Comparison of ENCODE assay signal across 1 cellular context in the genomic region with DNA sequence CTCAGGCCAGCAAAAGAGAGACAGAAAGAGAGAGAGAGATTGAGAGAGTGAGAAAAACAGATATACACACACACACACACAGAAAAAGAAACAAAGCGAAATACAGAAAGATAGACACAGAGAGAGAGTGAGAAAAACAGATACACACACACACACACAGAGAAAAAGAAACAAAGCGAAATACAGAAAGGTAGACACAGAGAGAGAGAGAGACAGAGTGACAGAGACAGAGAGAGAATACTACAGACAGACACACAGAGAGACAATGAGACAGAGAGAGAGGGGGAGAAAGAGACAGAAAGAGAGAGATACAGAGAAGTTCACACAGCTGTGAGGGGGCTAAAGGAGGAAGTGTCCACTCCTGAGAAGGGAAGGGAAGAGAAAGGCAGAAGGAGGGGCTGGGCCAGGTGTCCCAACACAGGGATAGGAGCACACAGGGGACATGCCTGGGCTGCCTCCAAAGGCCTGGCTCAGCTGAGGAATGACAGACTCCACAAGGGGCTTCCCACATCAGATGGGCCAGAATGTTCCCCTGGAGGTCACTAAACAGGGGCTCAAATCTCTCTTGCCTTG.
TF ChIP-seq lines count a peak whose summit lies in the region.

No MANE protein-coding gene starts in this region.

TF ChIP-seq in endothelial cell of umbilical vein, 7 proteins besides CTCF, POLR2A, EP300 and RAD21:
- TF ChIP-seq MAX (IDR thresholded peaks at IDR 0.05; ENCODE audit: insufficient read depth, insufficient read length), result no peak
- no peak for TF ChIP-seq GATA2 (IDR thresholded peaks at IDR 0.05; ENCODE audit: insufficient read depth, insufficient read length, low read depth, low read length)
- TF ChIP-seq JUN (IDR thresholded peaks at IDR 0.05; ENCODE audit: borderline replicate concordance, insufficient read depth, insufficient read length, low read depth), result no peak
- no peak for TF ChIP-seq FOS (IDR thresholded peaks at IDR 0.05; ENCODE audit: borderline replicate concordance, insufficient read depth, low read length)
- TF ChIP-seq EZH2 (IDR thresholded peaks at IDR 0.05; ENCODE audit: borderline replicate concordance, low read depth, low read length, severe bottlenecking), result no peak
- TF ChIP-seq MYC (IDR thresholded peaks at IDR 0.05; ENCODE audit: low read depth, low read length), result no peak
- no peak for TF ChIP-seq POLR2AphosphoS5 (IDR thresholded peaks at IDR 0.05; ENCODE audit: insufficient read depth, low read depth, low read length)
